11 cellular contexts compared by ENCODE assay signal in genomic region chr2:14427982-14428567, GRCh38.
DNase-seq lines count a peak whose midpoint lies in the region; ATAC-seq, FAIRE-seq and TF ChIP-seq lines count a peak whose summit lies in the region.
"Had no signal": no experiment of that assay in that cellular context is flagged by ENCODE, and none has a peak within 500 bp of the region (broad histone marks: within the 10 kb centered on the region; RNA-seq: fewer than 3 reads in every experiment).

No MANE protein-coding gene starts in this region.

- no peak for DNase-seq in HepG2 (ENCODE audit: low spot score)
- peak; percentile 7 for DNase-seq in amniotic epithelial cell (ENCODE audit: low read depth)
- no peak for DNase-seq in left ventricle myocardium inferior
- DNase-seq in GM19238 (ENCODE audit: insufficient read length, low spot score), result no peak
- no peak for DNase-seq in Ammon's horn (ENCODE audit: low spot score)
- no peak for DNase-seq in NCI-H748 (lab: John Stamatoyannopoulos, UW; ENCODE audit: unreplicated experiment)
- DNase-seq: activated CD4-positive, CD25-positive, alpha-beta regulatory T cell; C1 segment of cervical spinal cord; Karpas-422 had no signal

- no peak overlapping the region for H2AFZ ChIP-seq in HepG2 (ENCODE audit: low read length)

- TF ChIP-seq RAD21 in liver (IDR thresholded peaks at IDR 0.05) (peak; percentile 72 to 76), HepG2 (CRISPR knock-in tag; IDR thresholded peaks at IDR 0.05) (no peak)

- in situ Hi-C loops in HepG2 (cut with HindIII; ENCODE audit: extremely low pct_ligation_motif_present, low pct_unique_long_range_greater_than_20kb), result no loop called here

- H3K36me3 ChIP-seq in liver (ENCODE audit: control insufficient read depth in 4 of 4, insufficient read depth in 3 of 4, low read depth in 1 of 4, low read length in 3 of 4) (no peaks in the 10 kb centered on the region), HepG2 (replicated peaks in 1 of 2; ENCODE audit: control insufficient read depth in 1 of 2, insufficient read depth in 2 of 2, low read length in 2 of 2) (no peaks in the 10 kb centered on the region), left ventricle myocardium inferior (no peaks in the 10 kb centered on the region)

- H3K4me3 ChIP-seq in liver (ENCODE audit: low read depth in 1 of 3, low read length in 3 of 3), result no peak overlapping the region
- H3K4me3 ChIP-seq in HepG2 (replicated peaks in 1 of 3; ENCODE audit: insufficient read depth in 1 of 3, low read depth in 2 of 3, low read length in 3 of 3), result no peak overlapping the region
- no peak overlapping the region for H3K4me3 ChIP-seq in left ventricle myocardium inferior

- peak; percentile 24 for TF ChIP-seq CTCF in liver (IDR thresholded peaks at IDR 0.05; ENCODE audit: low read depth, low read length, missing input control)
- no peak for TF ChIP-seq CTCF in HepG2 (CRISPR knock-in tag; IDR thresholded peaks at IDR 0.05)
- peak; percentile 37 for TF ChIP-seq CTCF in left ventricle myocardium inferior (IDR thresholded peaks at IDR 0.05; ENCODE audit: borderline replicate concordance)

- POLR2A ChIA-PET in HepG2 (lab: Yijun Ruan, JAX), result no interaction called here

- TF ChIP-seq EP300 in HepG2 (IDR thresholded peaks at IDR 0.05; ENCODE audit: low read depth in 2 of 2, low read length in 2 of 2) (no peak), HepG2 (CRISPR knock-in tag; IDR thresholded peaks at IDR 0.05; ENCODE audit: borderline replicate concordance) (no peak)

- FAIRE-seq in HepG2 (lab: Jason Lieb, UNC), result no peak

- ATAC-seq in HepG2 (no peak), HG03095 (IDR thresholded peaks at IDR 0.05; ENCODE audit: unreplicated experiment) (no peak)

- no peaks in the 10 kb centered on the region for H3K9me3 ChIP-seq in liver (ENCODE audit: control insufficient read depth in 4 of 4, low read length in 3 of 4)
- H3K9me3 ChIP-seq in HepG2 (ENCODE audit: low read length), result peaks cover 84% of the 10 kb centered on the region
- no peaks in the 10 kb centered on the region for H3K9me3 ChIP-seq in left ventricle myocardium inferior (replicated peaks)

- no TSS peak for BruUV-seq in HepG2 (replicated peaks; lab: Mats Ljungman, UMichigan)

- no peaks in the 10 kb centered on the region for H4K20me1 ChIP-seq in HepG2 (ENCODE audit: insufficient read depth, low read length)

- no peak for TF ChIP-seq POLR2A in HepG2 (IDR thresholded peaks at IDR 0.05; ENCODE audit: insufficient read depth in 1 of 2, low read depth in 2 of 2, low read length in 2 of 2)

- H3K4me1 ChIP-seq in liver (ENCODE audit: control insufficient read depth in 4 of 4, insufficient read depth in 4 of 4, low read length in 3 of 4), result no peaks in the 10 kb centered on the region
- H3K4me1 ChIP-seq in HepG2 (ENCODE audit: insufficient read depth, low read length), result no peaks in the 10 kb centered on the region
- H3K4me1 ChIP-seq in left ventricle myocardium inferior, result no peaks in the 10 kb centered on the region

- H3K27ac ChIP-seq in liver (ENCODE audit: low read depth in 1 of 2, low read length in 2 of 2) (no peak overlapping the region), HepG2 (ENCODE audit: extremely low read length, insufficient read depth, low read length) (no peak overlapping the region), left ventricle myocardium inferior (replicated peaks) (no peak overlapping the region)

- H3K9ac ChIP-seq in liver (ENCODE audit: low read depth in 1 of 2, low read length in 2 of 2) (no peak overlapping the region), HepG2 (ENCODE audit: insufficient read depth, low read depth, low read length) (no peak overlapping the region)

- CTCF ChIA-PET in HepG2 (lab: Yijun Ruan, JAX; ENCODE audit: low intra/inter-chr PET ratio, low total read pairs), result no interaction called here

- H3K27me3 ChIP-seq in liver (ENCODE audit: control insufficient read depth in 4 of 4, insufficient read depth in 4 of 4, low read length in 3 of 4) (no peaks in the 10 kb centered on the region), HepG2 (ENCODE audit: control insufficient read depth in 1 of 2, insufficient read depth in 2 of 2, low read length in 2 of 2) (no peaks in the 10 kb centered on the region), left ventricle myocardium inferior (ENCODE audit: low read depth) (no peaks in the 10 kb centered on the region)

- no peak overlapping the region for H3K4me2 ChIP-seq in HepG2 (ENCODE audit: low read depth, low read length)

- intact Hi-C loops in HepG2 (cut with micrococcal nuclease; ENCODE audit: unreplicated experiment) (no loop called here), left ventricle myocardium inferior (cut with micrococcal nuclease) (no loop called here)

- H3K79me2 ChIP-seq in HepG2 (ENCODE audit: insufficient read depth, low read length), result no peaks in the 10 kb centered on the region

- 13% methylated on average over 2 of the region's 2 CpGs for WGBS in liver
- 7% methylated on average over 2 of the region's 2 CpGs for WGBS in HepG2 (ENCODE audit: low lambda C conversion rate)

TF ChIP-seq in liver, 16 proteins besides CTCF, POLR2A, EP300 and RAD21 (continues in another document):
- no peak for TF ChIP-seq REST (IDR thresholded peaks at IDR 0.05)
- TF ChIP-seq GABPA (IDR thresholded peaks at IDR 0.05 in 1 of 2, conservative IDR thresholded peaks at IDR 0.05 in 1 of 2), result no peak
- no peak for TF ChIP-seq NR2F2 (IDR thresholded peaks at IDR 0.05)
- no peak for TF ChIP-seq SP1 (IDR thresholded peaks at IDR 0.05)
- no peak for TF ChIP-seq FOXA1 (IDR thresholded peaks at IDR 0.05)
- TF ChIP-seq YY1 (IDR thresholded peaks at IDR 0.05), result no peak
- no peak for TF ChIP-seq HNF4G (IDR thresholded peaks at IDR 0.05)
- no peak for TF ChIP-seq EGR1 (IDR thresholded peaks at IDR 0.05; ENCODE audit: low read depth in 2 of 2)
- no peak for TF ChIP-seq FOXA2 (IDR thresholded peaks at IDR 0.05)

TF ChIP-seq in HepG2, 621 proteins besides CTCF, POLR2A, EP300 and RAD21:
- TF ChIP-seq TAF1 (CRISPR knock-in tag; IDR thresholded peaks at IDR 0.05) (no peak), ZNF274 (CRISPR knock-in tag; IDR thresholded peaks at IDR 0.05) (no peak), TCF7 (IDR thresholded peaks at IDR 0.05; ENCODE audit: low read depth) (no peak), ZNF12 (CRISPR knock-in tag; IDR thresholded peaks at IDR 0.05) (no peak)
